In genomic region chr1:184483101-184483813, GRCh38 we compare ENCODE assay signal across 12 cellular contexts.
DNase-seq lines count a peak whose midpoint lies in the region; ATAC-seq and TF ChIP-seq lines count a peak whose summit lies in the region.
"Had no signal": no experiment of that assay in that cellular context is flagged by ENCODE, and none has a peak within 500 bp of the region (broad histone marks: within the 10 kb centered on the region; RNA-seq: fewer than 3 reads in every experiment).

No MANE protein-coding gene starts in this region.

- H3K9me3 Mint-ChIP-seq in CD14-positive monocyte (peaks cover 0 to 2% (median 0%) of the 10 kb centered on the region in 7 donors), nephron progenitor cell (no peaks in the 10 kb centered on the region)

- peak overlapping the region; percentile 30 to 95 (median 81) for H3K27ac Mint-ChIP-seq in CD14-positive monocyte
- peak overlapping the region; percentile 7 for H3K27ac Mint-ChIP-seq in nephron progenitor cell

- no peaks in the 10 kb centered on the region for H3K9me3 ChIP-seq in esophagus muscularis mucosa
- H3K9me3 ChIP-seq: ovary had no signal

- ATAC-seq in HG03520 (IDR thresholded peaks at IDR 0.05; ENCODE audit: unreplicated experiment) (no peak), GM19395 (IDR thresholded peaks at IDR 0.05; ENCODE audit: unreplicated experiment) (no peak)

- peaks cover 68 to 80% (median 76%) of the 10 kb centered on the region in 4 donors for H3K4me1 ChIP-seq in esophagus muscularis mucosa

- TF ChIP-seq CTCF in CD14-positive monocyte (IDR thresholded peaks at IDR 0.05) (peak; percentile 40), esophagus muscularis mucosa (IDR thresholded peaks at IDR 0.05) (peak in 2 of 3 experiments; percentile 15), nephron progenitor cell (IDR thresholded peaks at IDR 0.05) (no peak)

- H3K27me3 Mint-ChIP-seq in CD14-positive monocyte (ENCODE audit: low read depth in 3 of 3) (no peaks in the 10 kb centered on the region), nephron progenitor cell (ENCODE audit: low read depth, poor library complexity) (no peaks in the 10 kb centered on the region)

- H3K4me1 Mint-ChIP-seq in CD14-positive monocyte (peaks cover 28% of the 10 kb centered on the region), nephron progenitor cell (peaks cover 19% of the 10 kb centered on the region)

- H3K27me3 ChIP-seq in esophagus muscularis mucosa, result no peaks in the 10 kb centered on the region
- H3K27me3 ChIP-seq: ovary had no signal

- WGBS in esophagus muscularis mucosa, result 39% methylated on average over 3 of the region's 3 CpGs

- H3K36me3 ChIP-seq in esophagus muscularis mucosa, result peaks cover 0 to 10% (median 5%) of the 10 kb centered on the region in 4 donors
- H3K36me3 ChIP-seq: ovary had no signal

- no peaks in the 10 kb centered on the region for H3K36me3 Mint-ChIP-seq in CD14-positive monocyte
- peaks cover 14% of the 10 kb centered on the region for H3K36me3 Mint-ChIP-seq in nephron progenitor cell (ENCODE audit: low read depth)

- H3K4me3 Mint-ChIP-seq in CD14-positive monocyte (peak overlapping the region in 1 of 2 donors; percentile 47), nephron progenitor cell (no peak overlapping the region)
- H3K4me3 Mint-ChIP-seq: brain had no signal

- intact Hi-C loops in CD14-positive monocyte (cut with micrococcal nuclease), result no loop called here
- intact Hi-C loops in esophagus muscularis mucosa (cut with DNase I), result loop anchor here (5.0 kb wide), 1 partner anchor 96 kb away; the partner anchor contains the start of gene C1orf21

- DNase-seq in CD14-positive monocyte (ENCODE audit: low spot score), result no peak
- DNase-seq in NCI-H2196 treated with DMSO at 0.1 percent for 48 hours (lab: John Stamatoyannopoulos, UW; ENCODE audit: unreplicated experiment), result peak; percentile 10
- DNase-seq in esophagus muscularis mucosa (ENCODE audit: extremely low spot score), result no peak
- no peak for DNase-seq in nephron progenitor cell
- no peak for DNase-seq in NCI-H82 treated with DMSO at 0.1 percent for 48 hours (lab: John Stamatoyannopoulos, UW; ENCODE audit: unreplicated experiment)
- no peak for DNase-seq in caudate nucleus (lab: John Stamatoyannopoulos, UW)
- DNase-seq: DMS79, T-helper 9 cell had no signal

- no peak for TF ChIP-seq EP300 in esophagus muscularis mucosa (IDR thresholded peaks at IDR 0.05)

- H3K27ac ChIP-seq in esophagus muscularis mucosa (replicated peaks in 1 of 4) (peak overlapping the region; percentile 59 to 75 (median 66)), caudate nucleus (ENCODE audit: low read depth, low read length) (no peak overlapping the region)

- no peak for TF ChIP-seq POLR2A in esophagus muscularis mucosa (IDR thresholded peaks at IDR 0.05; ENCODE audit: low read depth)

- no peak overlapping the region for H3K4me3 ChIP-seq in esophagus muscularis mucosa
- H3K4me3 ChIP-seq: ovary had no signal
